ENCODE assay signal across 12 cellular contexts in genomic region chr9:98099898-98100297, GRCh38. TPM values are rescaled to one million over a fixed set of nuclear protein-coding genes. Genes with fewer than 3 reads are reported as not detected.
DNase-seq lines count a peak whose midpoint lies in the region; ATAC-seq and TF ChIP-seq lines count a peak whose summit lies in the region.
"Had no signal": no experiment of that assay in that cellular context is flagged by ENCODE, and none has a peak within 500 bp of the region (broad histone marks: within the 10 kb centered on the region; RNA-seq: fewer than 3 reads in every experiment).

No MANE protein-coding gene starts in this region.

- H3K27ac Mint-ChIP-seq in activated naive CD4-positive, alpha-beta T cell treated with anti-CD3 and anti-CD28 coated beads, Interleukin-2, amount 50 U/mL, for 72 hours = peak overlapping the region; percentile 83 to 90
- peak overlapping the region; percentile 89 to 92 for H3K27ac Mint-ChIP-seq in natural killer cell

- no peak for TF ChIP-seq POLR2A in gastrocnemius medialis (IDR thresholded peaks at IDR 0.05)

- no peaks in the 10 kb centered on the region for H3K36me3 ChIP-seq in gastrocnemius medialis
- H3K36me3 ChIP-seq: right atrium auricular region had no signal

- DNase-seq in NCI-H187 (lab: John Stamatoyannopoulos, UW) (peak; percentile 30 to 37), NCI-H187 treated with DMSO at 0.1 percent for 48 hours (lab: John Stamatoyannopoulos, UW) (no peak), NCI-H1105 treated with DMSO at 0.1 percent for 48 hours (lab: John Stamatoyannopoulos, UW) (peak; percentile 87), natural killer cell (no peak), globus pallidus (ENCODE audit: low spot score) (no peak), gastrocnemius medialis (no peak)
- DNase-seq in activated naive CD4-positive, alpha-beta T cell treated with anti-CD3 and anti-CD28 coated beads, Interleukin-2, amount 50 U/mL, for 72 hours (ENCODE audit: low spot score in 2 of 2) = no peak
- DNase-seq: NCI-H1048 had no signal

- H3K9me3 ChIP-seq in gastrocnemius medialis = no peaks in the 10 kb centered on the region
- H3K9me3 ChIP-seq: A549, gastroesophageal sphincter, right atrium auricular region had no signal

- H3K4me1 Mint-ChIP-seq in natural killer cell = peaks cover 51 to 62% of the 10 kb centered on the region in 2 donors

- no peak for TF ChIP-seq CTCF in natural killer cell (IDR thresholded peaks at IDR 0.05)
- TF ChIP-seq CTCF in gastrocnemius medialis (IDR thresholded peaks at IDR 0.05 in 4 of 5, conservative IDR thresholded peaks at IDR 0.05 in 1 of 5) = no peak

- in situ Hi-C loops in gastrocnemius medialis (cut with MboI; ENCODE audit: low sequenced_read_pairs in 4 of 4) = no loop called here

- intact Hi-C loops in natural killer cell (cut with micrococcal nuclease) (loop anchor here (10.0 kb wide), 1 partner anchor 155 kb away; the partner anchor contains the start of gene TBC1D2), gastrocnemius medialis (cut with DNase I; ENCODE audit: low total_unique reads) (no loop called here)

- H3K27ac ChIP-seq in gastrocnemius medialis = no peak overlapping the region
- H3K27ac ChIP-seq: A549, gastroesophageal sphincter, right atrium auricular region had no signal

- H3K36me3 Mint-ChIP-seq in activated naive CD4-positive, alpha-beta T cell treated with anti-CD3 and anti-CD28 coated beads, Interleukin-2, amount 50 U/mL, for 72 hours = peaks cover 17 to 24% of the 10 kb centered on the region in 2 donors
- peaks cover 6% of the 10 kb centered on the region for H3K36me3 Mint-ChIP-seq in natural killer cell

- H3K9me3 Mint-ChIP-seq in activated naive CD4-positive, alpha-beta T cell treated with anti-CD3 and anti-CD28 coated beads, Interleukin-2, amount 50 U/mL, for 72 hours = peaks cover 0 to 4% of the 10 kb centered on the region in 2 donors
- H3K9me3 Mint-ChIP-seq in natural killer cell = no peaks in the 10 kb centered on the region

- ATAC-seq in activated naive CD4-positive, alpha-beta T cell treated with anti-CD3 and anti-CD28 coated beads, Interleukin-2, amount 50 U/mL, for 72 hours = no peak
- no peak for ATAC-seq in natural killer cell
- ATAC-seq in SK-N-SH treated with all-trans-retinoic acid at 6 μM for 48 hours = no peak
- ATAC-seq in gastrocnemius medialis = no peak
- ATAC-seq: A549, gastroesophageal sphincter had no signal

- peak overlapping the region; percentile 67 for H3K4me3 Mint-ChIP-seq in natural killer cell

- no peaks in the 10 kb centered on the region for H3K27me3 Mint-ChIP-seq in natural killer cell (ENCODE audit: low read depth in 2 of 2)

- no peaks in the 10 kb centered on the region for H3K27me3 ChIP-seq in gastrocnemius medialis
- H3K27me3 ChIP-seq: right atrium auricular region had no signal

- H3K4me3 ChIP-seq in gastrocnemius medialis = no peak overlapping the region
- H3K4me3 ChIP-seq: A549, gastroesophageal sphincter, right atrium auricular region had no signal

- no peaks in the 10 kb centered on the region for H3K4me1 ChIP-seq in gastrocnemius medialis
- H3K4me1 ChIP-seq: A549, gastroesophageal sphincter, right atrium auricular region had no signal

TF ChIP-seq in SK-N-SH treated with all-trans-retinoic acid at 6 μM for 48 hours, 23 proteins besides CTCF, POLR2A, EP300 and RAD21:
- TF ChIP-seq ZFP30 (CRISPR knock-in tag; IDR thresholded peaks at IDR 0.05) (no peak), SNAI2 (CRISPR knock-in tag; IDR thresholded peaks at IDR 0.05) (no peak), BACH2 (CRISPR knock-in tag; IDR thresholded peaks at IDR 0.05; ENCODE audit: borderline replicate concordance) (no peak), TSHZ2 (CRISPR knock-in tag; IDR thresholded peaks at IDR 0.05) (no peak)
- TF ChIP-seq, protein P1, sequence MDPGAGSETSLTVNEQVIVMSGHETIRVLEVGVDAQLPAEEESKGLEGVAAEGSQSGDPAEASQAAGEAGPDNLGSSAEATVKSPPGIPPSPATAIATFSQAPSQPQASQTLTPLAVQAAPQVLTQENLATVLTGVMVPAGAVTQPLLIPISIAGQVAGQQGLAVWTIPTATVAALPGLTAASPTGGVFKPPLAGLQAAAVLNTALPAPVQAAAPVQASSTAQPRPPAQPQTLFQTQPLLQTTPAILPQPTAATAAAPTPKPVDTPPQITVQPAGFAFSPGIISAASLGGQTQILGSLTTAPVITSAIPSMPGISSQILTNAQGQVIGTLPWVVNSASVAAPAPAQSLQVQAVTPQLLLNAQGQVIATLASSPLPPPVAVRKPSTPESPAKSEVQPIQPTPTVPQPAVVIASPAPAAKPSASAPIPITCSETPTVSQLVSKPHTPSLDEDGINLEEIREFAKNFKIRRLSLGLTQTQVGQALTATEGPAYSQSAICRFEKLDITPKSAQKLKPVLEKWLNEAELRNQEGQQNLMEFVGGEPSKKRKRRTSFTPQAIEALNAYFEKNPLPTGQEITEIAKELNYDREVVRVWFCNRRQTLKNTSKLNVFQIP (CRISPR knock-in tag; IDR thresholded peaks at IDR 0.05; ENCODE audit: borderline replicate concordance, low read depth) = no peak
- TF ChIP-seq, protein P2, sequence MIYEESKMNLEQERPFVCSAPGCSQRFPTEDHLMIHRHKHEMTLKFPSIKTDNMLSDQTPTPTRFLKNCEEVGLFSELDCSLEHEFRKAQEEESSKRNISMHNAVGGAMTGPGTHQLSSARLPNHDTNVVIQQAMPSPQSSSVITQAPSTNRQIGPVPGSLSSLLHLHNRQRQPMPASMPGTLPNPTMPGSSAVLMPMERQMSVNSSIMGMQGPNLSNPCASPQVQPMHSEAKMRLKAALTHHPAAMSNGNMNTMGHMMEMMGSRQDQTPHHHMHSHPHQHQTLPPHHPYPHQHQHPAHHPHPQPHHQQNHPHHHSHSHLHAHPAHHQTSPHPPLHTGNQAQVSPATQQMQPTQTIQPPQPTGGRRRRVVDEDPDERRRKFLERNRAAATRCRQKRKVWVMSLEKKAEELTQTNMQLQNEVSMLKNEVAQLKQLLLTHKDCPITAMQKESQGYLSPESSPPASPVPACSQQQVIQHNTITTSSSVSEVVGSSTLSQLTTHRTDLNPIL (CRISPR knock-in tag; IDR thresholded peaks at IDR 0.05; ENCODE audit: low read depth) = no peak

RNA-seq across cellular contexts. Expression of gene TRIM14, which starts 19.1 kb away (rescaled TPM):
- 10 to 100 TPM; 37.3 to 59.3 TPM for total RNA-seq in activated naive CD4-positive, alpha-beta T cell treated with anti-CD3 and anti-CD28 coated beads, Interleukin-2, amount 50 U/mL, for 72 hours
- 10 to 100 TPM; 45.1 to 66.5 (median 65.3) TPM for total RNA-seq in natural killer cell
- total RNA-seq in gastrocnemius medialis = 1 to 10 TPM; 1.1 to 3.2 (median 1.3) TPM

RNA-seq across cellular contexts. Expression of gene NANS, which starts 43.4 kb away (rescaled TPM):
- total RNA-seq in activated naive CD4-positive, alpha-beta T cell treated with anti-CD3 and anti-CD28 coated beads, Interleukin-2, amount 50 U/mL, for 72 hours = 10 to 100 TPM; 55.9 to 60.0 TPM
- total RNA-seq in natural killer cell (10 to 100 TPM; 30.7 to 36.8 (median 34.1) TPM), gastrocnemius medialis (10 to 100 TPM; 29.0 to 64.7 (median 34.2) TPM)

Comparison
In these comparisons a context has a peak if more than half of its experiments do, and no peak if none do; other contexts are left out.
1. DNase-seq: peak in NCI-H187 (2 of 2) and NCI-H1105 treated with DMSO at 0.1 percent for 48 hours (single experiment); none in NCI-H187 treated with DMSO at 0.1 percent for 48 hours (single experiment), activated naive CD4-positive, alpha-beta T cell treated with anti-CD3 and anti-CD28 coated beads, Interleukin-2, amount 50 U/mL, for 72 hours (0 of 2), natural killer cell (single experiment), globus pallidus (single experiment) and gastrocnemius medialis (0 of 2).
2. RNA of gene TRIM14, which starts 19.1 kb away (total RNA-seq): 45.1 to 66.5 TPM in natural killer cell and 37.3 to 59.3 TPM in activated naive CD4-positive, alpha-beta T cell treated with anti-CD3 and anti-CD28 coated beads, Interleukin-2, amount 50 U/mL, for 72 hours; 1.1 to 3.2 TPM in gastrocnemius medialis; every median in the first group is over 4 times any median in the second.